33 cellular contexts compared by ENCODE assay signal in genomic region chr5:419970-420369, GRCh38. TPM values are rescaled to one million over a fixed set of nuclear protein-coding genes. Genes with fewer than 3 reads are reported as not detected.
DNase-seq lines count a peak whose midpoint lies in the region; ATAC-seq, FAIRE-seq and TF ChIP-seq lines count a peak whose summit lies in the region.
"Had no signal": no experiment of that assay in that cellular context is flagged by ENCODE, and none has a peak within 500 bp of the region (broad histone marks: within the 10 kb centered on the region; RNA-seq: fewer than 3 reads in every experiment).

No MANE protein-coding gene starts in this region.

- H3K9me1 ChIP-seq in K562 (ENCODE audit: control insufficient read depth, insufficient read depth, low read length), result no peaks in the 10 kb centered on the region

- in situ Hi-C loops in K562 (cut with MboI), result no loop called here

- no peak for TF ChIP-seq CTCF in K562 (IDR thresholded peaks at IDR 0.05 in 2 of 3, conservative IDR thresholded peaks at IDR 0.05 in 1 of 3; ENCODE audit: insufficient read depth in 2 of 3, low read depth in 1 of 3, low read length in 3 of 3)
- TF ChIP-seq CTCF in mesothelial cell of epicardium (IDR thresholded peaks at IDR 0.05; ENCODE audit: unreplicated experiment), result no peak
- no peak for TF ChIP-seq CTCF in upper lobe of right lung (IDR thresholded peaks at IDR 0.05)

- FAIRE-seq in K562 (lab: Jason Lieb, UNC), result no peak
- FAIRE-seq: A549, bronchial epithelial cell, colon, H54 had no signal

- peak overlapping the region; percentile 51 for H3K27ac Mint-ChIP-seq in activated naive CD8-positive, alpha-beta T cell treated with anti-CD3 and anti-CD28 coated beads for 36 hours
- no peak overlapping the region for H3K27ac Mint-ChIP-seq in activated naive CD8-positive, alpha-beta T cell treated with anti-CD3 and anti-CD28 coated beads, Interleukin-2, amount 50 U/mL, for 24 hours
- H3K27ac Mint-ChIP-seq in mesothelial cell of epicardium, result peak overlapping the region; percentile 44
- H3K27ac Mint-ChIP-seq: B cell, memory B cell had no signal

- H3K27me3 Mint-ChIP-seq in activated naive CD8-positive, alpha-beta T cell treated with anti-CD3 and anti-CD28 coated beads for 36 hours, result no peaks in the 10 kb centered on the region
- no peaks in the 10 kb centered on the region for H3K27me3 Mint-ChIP-seq in activated naive CD8-positive, alpha-beta T cell treated with anti-CD3 and anti-CD28 coated beads, Interleukin-2, amount 50 U/mL, for 24 hours
- H3K27me3 Mint-ChIP-seq in mesothelial cell of epicardium (ENCODE audit: low read depth), result no peaks in the 10 kb centered on the region
- H3K27me3 Mint-ChIP-seq: B cell; CD8-positive, alpha-beta memory T cell; memory B cell had no signal

- ATAC-seq in activated naive CD8-positive, alpha-beta T cell treated with anti-CD3 and anti-CD28 coated beads, Interleukin-2, amount 50 U/mL, for 24 hours, result no peak
- no peak for ATAC-seq in K562
- ATAC-seq in upper lobe of right lung, result no peak
- no peak for ATAC-seq in GM18505 (IDR thresholded peaks at IDR 0.05; ENCODE audit: unreplicated experiment)
- ATAC-seq: A549, left colon had no signal

- H3K4me3 Mint-ChIP-seq in activated naive CD8-positive, alpha-beta T cell treated with anti-CD3 and anti-CD28 coated beads for 36 hours, result no peak overlapping the region
- H3K4me3 Mint-ChIP-seq in activated naive CD8-positive, alpha-beta T cell treated with anti-CD3 and anti-CD28 coated beads, Interleukin-2, amount 50 U/mL, for 24 hours, result no peak overlapping the region
- no peak overlapping the region for H3K4me3 Mint-ChIP-seq in mesothelial cell of epicardium
- H3K4me3 Mint-ChIP-seq: B cell; CD8-positive, alpha-beta memory T cell; memory B cell had no signal

- no peak overlapping the region for H3K9ac ChIP-seq in K562 (ENCODE audit: insufficient read depth in 1 of 2, low read depth in 2 of 2, low read length in 2 of 2)

- intact Hi-C loops in K562 (cut with micrococcal nuclease) (no loop called here), upper lobe of right lung (cut with DNase I) (no loop called here)

- H3K36me3 ChIP-seq in K562 (ENCODE audit: control insufficient read depth, insufficient read depth, low read length), result no peaks in the 10 kb centered on the region
- no peaks in the 10 kb centered on the region for H3K36me3 ChIP-seq in upper lobe of right lung
- H3K36me3 ChIP-seq: neutrophil, tibial nerve had no signal

- H3K27ac ChIP-seq in K562 (ENCODE audit: extremely low read depth, low read depth, low read length), result no peak overlapping the region
- H3K27ac ChIP-seq in upper lobe of right lung, result peak overlapping the region; percentile 42
- H3K27ac ChIP-seq: A549, hepatocyte, neutrophil, tibial nerve had no signal

- WGBS in K562 (ENCODE audit: insufficient coverage, low coverage, missing lambda C conversion rate), result 25% methylated on average over 12 of the region's 12 CpGs

- peaks cover 20% of the 10 kb centered on the region for H3K36me3 Mint-ChIP-seq in activated naive CD8-positive, alpha-beta T cell treated with anti-CD3 and anti-CD28 coated beads for 36 hours
- peaks cover 9% of the 10 kb centered on the region for H3K36me3 Mint-ChIP-seq in activated naive CD8-positive, alpha-beta T cell treated with anti-CD3 and anti-CD28 coated beads, Interleukin-2, amount 50 U/mL, for 24 hours (ENCODE audit: low read depth)
- H3K36me3 Mint-ChIP-seq in mesothelial cell of epicardium, result peaks cover 1% of the 10 kb centered on the region
- H3K36me3 Mint-ChIP-seq: CD8-positive, alpha-beta memory T cell; memory B cell had no signal

- TF ChIP-seq RAD21 in K562 (CRISPR knock-in tag; conservative IDR thresholded peaks at IDR 0.05 in 1 of 2, IDR thresholded peaks at IDR 0.05 in 1 of 2), result no peak

- no peaks in the 10 kb centered on the region for H3K9me3 ChIP-seq in K562 (replicated peaks; ENCODE audit: control insufficient read depth, insufficient read depth, low read depth, low read length)
- H3K9me3 ChIP-seq in upper lobe of right lung, result no peaks in the 10 kb centered on the region
- H3K9me3 ChIP-seq: A549, neutrophil, tibial nerve had no signal

- no peak overlapping the region for H3K4me2 ChIP-seq in K562 (ENCODE audit: insufficient read depth, low read length)
- H3K4me2 ChIP-seq: A549, hepatocyte had no signal

- no peaks in the 10 kb centered on the region for H3K79me2 ChIP-seq in K562 (ENCODE audit: control insufficient read depth, insufficient read depth, low read length)
- H3K79me2 ChIP-seq: hepatocyte had no signal

- no TSS peak for BruUV-seq in K562 (replicated peaks; lab: Mats Ljungman, UMichigan)

- POLR2A ChIA-PET in K562 (lab: Yijun Ruan, JAX), result interaction anchor here (1.2 kb wide), 1 partner anchor 9 kb away, joined by 4 read pairs; no protein-coding TSS in a partner anchor

- no peaks in the 10 kb centered on the region for H3K9me3 Mint-ChIP-seq in activated naive CD8-positive, alpha-beta T cell treated with anti-CD3 and anti-CD28 coated beads for 36 hours
- no peaks in the 10 kb centered on the region for H3K9me3 Mint-ChIP-seq in activated naive CD8-positive, alpha-beta T cell treated with anti-CD3 and anti-CD28 coated beads, Interleukin-2, amount 50 U/mL, for 24 hours
- no peaks in the 10 kb centered on the region for H3K9me3 Mint-ChIP-seq in mesothelial cell of epicardium
- H3K9me3 Mint-ChIP-seq: CD8-positive, alpha-beta memory T cell; memory B cell had no signal

- H2AFZ ChIP-seq in K562 (ENCODE audit: low read depth, low read length), result no peak overlapping the region
- H2AFZ ChIP-seq: hepatocyte had no signal

- H3K4me3 ChIP-seq in K562, result no peak overlapping the region
- no peak overlapping the region for H3K4me3 ChIP-seq in upper lobe of right lung
- H3K4me3 ChIP-seq: A549, hepatocyte, skin epidermis, tibial nerve had no signal

- no peak for TF ChIP-seq EP300 in K562 (IDR thresholded peaks at IDR 0.05; ENCODE audit: low read length)

- H3K4me1 ChIP-seq in K562 (replicated peaks in 1 of 2; ENCODE audit: control insufficient read depth in 2 of 2, insufficient read depth in 2 of 2, low read length in 2 of 2) (peaks cover 5 to 46% of the 10 kb centered on the region in 2 experiments), upper lobe of right lung (peaks cover 6% of the 10 kb centered on the region)

- DNase-seq in activated naive CD8-positive, alpha-beta T cell treated with anti-CD3 and anti-CD28 coated beads for 36 hours, result no peak
- DNase-seq in activated naive CD8-positive, alpha-beta T cell treated with anti-CD3 and anti-CD28 coated beads, Interleukin-2, amount 50 U/mL, for 24 hours, result no peak
- no peak for DNase-seq in K562 (ENCODE audit: extremely low read depth in 1 of 4, low spot score in 3 of 4)
- DNase-seq in mesothelial cell of epicardium (ENCODE audit: low spot score in 2 of 2, unreplicated experiment in 2 of 2), result no peak
- peak; percentile 49 for DNase-seq in upper lobe of right lung
- no peak for DNase-seq in pons (ENCODE audit: low spot score)
- no peak for DNase-seq in NCI-H2227 treated with DMSO at 0.1 percent for 48 hours (lab: John Stamatoyannopoulos, UW)
- DNase-seq: activated gamma-delta T cell treated with Interleukin-2 at 50 U/mL for 16 hours; activated T-cell treated with anti-CD3 and anti-CD28 coated beads for 4 hours; amygdala; CD8-positive, alpha-beta memory T cell; effector memory CD4-positive, alpha-beta T cell; foreskin melanocyte; KG1; left colon; MM.1S; NCI-H1417; NCI-H2081; NCI-H345; NCI-H748 treated with DMSO at 0.1 percent for 48 hours; RPMI8226; stimulated activated CD8-positive, alpha-beta memory T cell treated with anti-CD3 and anti-CD28 coated beads, Interleukin-4, amount 100 ng/mL, for 48 hours had no signal

- H3K4me1 Mint-ChIP-seq in activated naive CD8-positive, alpha-beta T cell treated with anti-CD3 and anti-CD28 coated beads for 36 hours, result peaks cover 12% of the 10 kb centered on the region
- H3K4me1 Mint-ChIP-seq in activated naive CD8-positive, alpha-beta T cell treated with anti-CD3 and anti-CD28 coated beads, Interleukin-2, amount 50 U/mL, for 24 hours, result peaks cover 16% of the 10 kb centered on the region
- H3K4me1 Mint-ChIP-seq in mesothelial cell of epicardium, result peaks cover 19% of the 10 kb centered on the region
- H3K4me1 Mint-ChIP-seq: CD8-positive, alpha-beta memory T cell had no signal

- H4K20me1 ChIP-seq in K562 (replicated peaks; ENCODE audit: control insufficient read depth, insufficient read depth, low read length), result no peaks in the 10 kb centered on the region

- peaks cover 4 to 45% of the 10 kb centered on the region in 2 experiments; a peak in 4 of 5 replicates for H3K27me3 ChIP-seq in K562 (ENCODE audit: control insufficient read depth in 2 of 2, insufficient read depth in 2 of 2, low read length in 2 of 2)
- H3K27me3 ChIP-seq in upper lobe of right lung, result no peaks in the 10 kb centered on the region
- H3K27me3 ChIP-seq: hepatocyte, neutrophil had no signal

- TF ChIP-seq POLR2A in K562 (conservative IDR thresholded peaks at IDR 0.05), result no peak
- TF ChIP-seq POLR2A in GM18505 (IDR thresholded peaks at IDR 0.05; ENCODE audit: borderline replicate concordance, extremely low read depth, insufficient read depth, insufficient read length), result no peak

- CTCF ChIA-PET in K562 (lab: Yijun Ruan, JAX; ENCODE audit: low intra/inter-chr PET ratio), result no interaction called here

TF ChIP-seq in K562, 482 proteins besides CTCF, POLR2A, EP300 and RAD21 (continues in another document):
- TF ChIP-seq HDAC6 (IDR thresholded peaks at IDR 0.05; ENCODE audit: low read depth, low read length), result no peak

RNA-seq across cellular contexts. Expression of gene EXOC3, which starts 23.0 kb away (rescaled TPM):
- total RNA-seq in activated naive CD8-positive, alpha-beta T cell treated with anti-CD3 and anti-CD28 coated beads for 36 hours, result 10 to 100 TPM; 58.2 to 61.2 TPM
- 103 and 177 TPM in 2 replicates for total RNA-seq in K562 (2011; cell fraction: chromatin; rRNA removed; ENCODE audit: low replicate concordance)
- 66.8 and 69.0 TPM in 2 replicates for total RNA-seq in K562 (2011; cell fraction: nucleolus; rRNA removed)
- 75.2 and 79.0 TPM in 2 replicates for total RNA-seq in K562 (2011; cell fraction: nucleoplasm; rRNA removed)
- 22.4 and 27.5 TPM in 2 replicates for total RNA-seq in K562 (2014; rRNA removed)
- total RNA-seq in K562 (2014; rRNA removed; fragmentation: Illumina TruSeq; extraction: Trizol), result 13.9 and 16.5 TPM in 2 replicates
- 22.4 and 22.9 TPM in 2 replicates for total RNA-seq in K562 (2015; rRNA removed; fragmentation: Illumina TruSeq; extraction: Trizol)
- total RNA-seq in K562 (2021), result 41.0 and 41.9 TPM in 2 replicates
- 15.5 and 18.8 TPM in 2 replicates for polyA plus RNA-seq in K562 (2011; rRNA removed)
- polyA plus RNA-seq in K562 (2011; cell fraction: cytosol; rRNA removed), result 12.0 and 15.7 TPM in 2 replicates
- polyA plus RNA-seq in K562 (2011; cell fraction: nucleus; rRNA removed), result 37.6 and 54.4 TPM in 2 replicates
- polyA plus RNA-seq in K562 (2012), result 34.5 and 78.0 TPM in 2 replicates
- 22.9 and 25.8 TPM in 2 replicates for polyA plus RNA-seq in K562 (2014; fragmentation: Illumina TruSeq; extraction: Trizol)
- polyA plus RNA-seq in K562 (2014; fragmentation: Nextera tagmentation; extraction: Ambion mirVana), result 1 to 10 TPM; 1.4 to 3.7 TPM
- 25.6 and 26.4 TPM in 2 replicates for polyA plus RNA-seq in K562 (2014; rRNA removed)
- polyA minus RNA-seq in K562 (2011; rRNA and poly(A)+ RNA removed), result 13.4 and 17.1 TPM in 2 replicates
- 14.6 and 14.7 TPM in 2 replicates for polyA minus RNA-seq in K562 (2011; cell fraction: cytosol; rRNA and poly(A)+ RNA removed)
- 18.3 and 25.2 TPM in 2 replicates for polyA minus RNA-seq in K562 (2011; cell fraction: nucleus; rRNA and poly(A)+ RNA removed)
- 70.4 to 73.5 TPM (median 71.2 TPM) in 3 replicates for total RNA-seq in mesothelial cell of epicardium
- total RNA-seq in upper lobe of right lung, result 59.5 TPM
